ENCODE assay signal across 21 cellular contexts in the genomic region with DNA sequence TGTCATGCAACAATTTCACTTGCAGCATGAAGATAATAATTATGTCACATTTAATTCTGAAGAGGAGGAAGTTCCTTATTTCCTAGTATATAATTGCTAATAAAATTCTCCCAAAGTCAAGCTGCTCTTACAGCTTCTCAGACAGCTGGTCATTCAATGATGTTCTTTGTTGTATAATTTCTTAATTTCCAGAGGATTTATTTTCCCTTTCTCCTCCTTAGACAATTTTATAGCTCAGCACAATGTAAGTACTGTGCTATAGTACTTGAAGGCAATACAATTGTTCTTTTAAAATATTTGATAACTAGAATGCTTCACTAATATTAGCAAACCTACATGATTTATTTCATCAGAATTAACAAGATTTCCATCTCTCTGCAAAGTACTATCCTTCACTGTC.
"Had no signal": no experiment of that assay in that cellular context is flagged by ENCODE, and none has a peak within 500 bp of the region (broad histone marks: within the 10 kb centered on the region; RNA-seq: fewer than 3 reads in every experiment).

No MANE protein-coding gene starts in this region.

- H3K4me1 ChIP-seq: neural progenitor cell, pancreas, suprapubic skin, upper lobe of left lung, uterus had no signal

- H3K4me2 ChIP-seq: neural progenitor cell had no signal

- H3K9me3 Mint-ChIP-seq: natural killer cell treated with Interleukin-12 subunit alpha and Interleukin-12 subunit beta and Interleukin-15 and Interleukin-18, amount 100 ng/mL, for 72 hours had no signal

- H3K27ac ChIP-seq: coronary artery, neural progenitor cell, pancreas, suprapubic skin, upper lobe of left lung had no signal

- H3K4me3 ChIP-seq: coronary artery, heart right ventricle, neural progenitor cell, pancreas, suprapubic skin, tibial artery, upper lobe of left lung, uterus had no signal

- H3K27me3 ChIP-seq: heart right ventricle, neural progenitor cell, pancreas, suprapubic skin, tibial artery, upper lobe of left lung, uterus had no signal

- H3K4me3 Mint-ChIP-seq: endodermal cell; mesothelial cell of epicardium; natural killer cell treated with Interleukin-12 subunit alpha and Interleukin-12 subunit beta and Interleukin-15 and Interleukin-18, amount 100 ng/mL, for 72 hours; neural progenitor cell had no signal

- FAIRE-seq: small intestine had no signal

- H3K36me3 ChIP-seq: neural progenitor cell, uterus had no signal

- H3K9ac ChIP-seq: neural progenitor cell had no signal

- H3K9me3 ChIP-seq: pancreas, suprapubic skin, tibial artery, upper lobe of left lung, uterus had no signal

- H3K27ac Mint-ChIP-seq: endodermal cell; natural killer cell treated with Interleukin-12 subunit alpha and Interleukin-12 subunit beta and Interleukin-15 and Interleukin-18, amount 100 ng/mL, for 72 hours; neural progenitor cell; progenitor cell of endocrine pancreas had no signal

- DNase-seq: effector CD4-positive, alpha-beta T cell; endodermal cell; heart right ventricle; hypothalamus; islet precursor cell; nucleus accumbens; pancreas; right cardiac atrium; small intestine; stimulated activated CD4-positive, alpha-beta T cell treated with anti-CD3 and anti-CD28 coated beads, Interleukin-12 subunit alpha, Interleukin-12 subunit beta, amount 100 ng/mL, for 4 hours; stimulated activated naive CD8-positive, alpha-beta T cell treated with anti-CD3 and anti-CD28 coated beads, Interleukin-15, Interleukin-2, amounts not matched to agents 100 U/mL and 50 U/mL, for 24 hours; tibial artery; upper lobe of left lung; uterus had no signal

- ATAC-seq: heart right ventricle; left lobe of liver; natural killer cell treated with Interleukin-12 subunit alpha and Interleukin-12 subunit beta and Interleukin-15 and Interleukin-18, amount 100 ng/mL, for 72 hours; pancreas; right cardiac atrium; stimulated activated naive CD8-positive, alpha-beta T cell treated with anti-CD3 and anti-CD28 coated beads, Interleukin-15, Interleukin-2, amounts not matched to agents 100 U/mL and 50 U/mL, for 24 hours had no signal

- H3K4me1 Mint-ChIP-seq: endodermal cell, neural progenitor cell had no signal

- H2AFZ ChIP-seq: neural progenitor cell had no signal
